In the genomic region with DNA sequence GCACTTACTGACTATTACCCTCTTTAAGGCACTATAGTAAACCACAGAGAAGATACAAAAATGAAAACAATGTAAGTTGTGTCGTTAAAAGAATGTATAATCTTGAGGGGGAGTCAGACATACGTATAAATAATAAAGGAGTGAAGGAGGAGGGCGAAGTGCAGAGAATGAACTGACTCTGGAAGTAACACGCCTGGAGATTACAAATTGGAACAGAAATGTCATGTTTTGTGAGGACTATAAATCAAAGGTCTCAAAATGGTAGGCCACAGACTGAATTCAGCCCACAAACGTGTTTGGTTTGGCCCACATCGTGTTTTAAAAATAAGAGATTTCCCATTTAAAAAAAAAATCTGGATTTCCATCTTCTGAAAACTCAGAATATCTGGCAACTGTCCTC, we compare ENCODE assay signal across 17 cellular contexts. TPM values are rescaled to one million over a fixed set of nuclear protein-coding genes. Genes with fewer than 3 reads are reported as not detected.
"Had no signal": no experiment of that assay in that cellular context is flagged by ENCODE, and none has a peak within 500 bp of the region (broad histone marks: within the 10 kb centered on the region; RNA-seq: fewer than 3 reads in every experiment).

No MANE protein-coding gene starts in this region.

- H3K4me2 ChIP-seq: neural progenitor cell had no signal

- H2AFZ ChIP-seq: neural progenitor cell had no signal

- H3K4me1 ChIP-seq: heart left ventricle, neural progenitor cell, right atrium auricular region, testis had no signal

- H3K9ac ChIP-seq: neural progenitor cell had no signal

- H3K9me3 ChIP-seq: heart left ventricle, ovary, right atrium auricular region, testis had no signal

- H3K4me3 ChIP-seq: coronary artery, heart left ventricle, neural progenitor cell, ovary, right atrium auricular region, testis, tibial nerve had no signal

- ATAC-seq: heart left ventricle; left colon; naive thymus-derived CD8-positive, alpha-beta T cell had no signal

- H3K27ac ChIP-seq: coronary artery, heart left ventricle, neural progenitor cell, ovary, right atrium auricular region, testis, tibial nerve had no signal

- H3K27me3 ChIP-seq: heart left ventricle, neural progenitor cell, ovary, right atrium auricular region, testis, tibial nerve had no signal

- H3K36me3 ChIP-seq: heart left ventricle, neural progenitor cell, ovary, right atrium auricular region, tibial nerve had no signal

- DNase-seq: effector CD4-positive, alpha-beta T cell; endodermal cell; erythroblast; heart left ventricle; hippocampal formation; left colon; naive thymus-derived CD8-positive, alpha-beta T cell; nucleus accumbens; ovary; small intestine; stimulated activated CD4-positive, alpha-beta T cell treated with anti-CD3 and anti-CD28 coated beads, Interleukin-12 subunit alpha, Interleukin-12 subunit beta, amount 100 ng/mL, for 4 hours; stimulated activated CD4-positive, alpha-beta T cell treated with anti-CD3 and anti-CD28 coated beads, Interleukin-2, amount 100 ng/mL, for 48 hours; testis had no signal

RNA-seq across cellular contexts. Expression of gene COL25A1, which starts 31.7 kb away (rescaled TPM):
- polyA plus RNA-seq: naive thymus-derived CD8-positive, alpha-beta T cell had no signal
